1 cellular context compared by ENCODE assay signal in genomic region chr11:69335461-69336386, GRCh38.
TF ChIP-seq lines count a peak whose summit lies in the region.

No MANE protein-coding gene starts in this region.

TF ChIP-seq in IMR-90, 13 proteins besides CTCF, POLR2A, EP300 and RAD21 (continued from another document):
- peak; percentile 83 for TF ChIP-seq NFE2L2 (IDR thresholded peaks at IDR 0.05; ENCODE audit: low read depth, low read length)
